10 cellular contexts compared by ENCODE assay signal in genomic region chr5:96220610-96221390, GRCh38.
A peak's percentile ranks its signal among the peaks of the same experiment; 100 is the strongest.
DNase-seq lines count a peak whose midpoint lies in the region; ATAC-seq, FAIRE-seq and TF ChIP-seq lines count a peak whose summit lies in the region.
"Had no signal": no experiment of that assay in that cellular context is flagged by ENCODE, and none has a peak within 500 bp of the region (broad histone marks: within the 10 kb centered on the region; RNA-seq: fewer than 3 reads in every experiment).

No MANE protein-coding gene starts in this region.

- no peak for TF ChIP-seq CTCF in fibroblast of pulmonary artery (IDR thresholded peaks at IDR 0.05; ENCODE audit: low read length, missing control alignments)
- TF ChIP-seq CTCF in neural progenitor cell (IDR thresholded peaks at IDR 0.05): no peak

- H3K4me2 ChIP-seq in neural progenitor cell: no peak overlapping the region

- H3K36me3 Mint-ChIP-seq in neural progenitor cell: no peaks in the 10 kb centered on the region

- H3K27me3 Mint-ChIP-seq in neural progenitor cell (ENCODE audit: insufficient read depth, low read depth): no peaks in the 10 kb centered on the region

- H3K27ac ChIP-seq in neural progenitor cell: no peak overlapping the region
- H3K27ac ChIP-seq: suprapubic skin had no signal

- no peak overlapping the region for H3K27ac Mint-ChIP-seq in neural progenitor cell

- H3F3A ChIP-seq in neural progenitor cell (ENCODE audit: low read depth): no peaks in the 10 kb centered on the region

- no peak overlapping the region for H2AFZ ChIP-seq in neural progenitor cell (replicated peaks)

- H3K9ac ChIP-seq in neural progenitor cell: no peak overlapping the region

- no peaks in the 10 kb centered on the region for H3K9me3 ChIP-seq in neural progenitor cell (ENCODE audit: low read depth)
- H3K9me3 ChIP-seq: suprapubic skin had no signal

- no peak overlapping the region for H3K4me3 Mint-ChIP-seq in neural progenitor cell

- no peaks in the 10 kb centered on the region for H3K79me2 ChIP-seq in neural progenitor cell (ENCODE audit: low read depth)

- FAIRE-seq in RCC 7860 (lab: Jason Lieb, UNC): peak; percentile 57

- H3K4me3 ChIP-seq in fibroblast of pulmonary artery (replicated peaks; ENCODE audit: low read depth, low read length): no peak overlapping the region
- no peak overlapping the region for H3K4me3 ChIP-seq in neural progenitor cell
- H3K4me3 ChIP-seq: suprapubic skin had no signal

- no peaks in the 10 kb centered on the region for H3K4me1 ChIP-seq in neural progenitor cell
- H3K4me1 ChIP-seq: suprapubic skin had no signal

- peak; percentile 90 for DNase-seq in ELR (ENCODE audit: low read depth)
- DNase-seq in RCC 7860 (ENCODE audit: low spot score): peak; percentile 69
- peak; percentile 76 for DNase-seq in fibroblast of pulmonary artery (ENCODE audit: low read depth)
- no peak for DNase-seq in COR-L47 (lab: John Stamatoyannopoulos, UW)
- DNase-seq in NCI-H774 (lab: John Stamatoyannopoulos, UW): no peak
- no peak for DNase-seq in DMS 273 (lab: John Stamatoyannopoulos, UW; ENCODE audit: unreplicated experiment)
- DNase-seq in neural progenitor cell (ENCODE audit: low spot score): no peak
- DNase-seq: left colon had no signal

- H3K36me3 ChIP-seq in neural progenitor cell: no peaks in the 10 kb centered on the region
- H3K36me3 ChIP-seq: suprapubic skin had no signal

- peak; percentile 65 for ATAC-seq in GM21447 (IDR thresholded peaks at IDR 0.05; ENCODE audit: unreplicated experiment)
- ATAC-seq: left colon had no signal

- H3K27me3 ChIP-seq in neural progenitor cell: no peaks in the 10 kb centered on the region
- H3K27me3 ChIP-seq: suprapubic skin had no signal

- no peaks in the 10 kb centered on the region for H3K9me3 Mint-ChIP-seq in neural progenitor cell

- H4K20me1 ChIP-seq in neural progenitor cell (ENCODE audit: low read depth): no peaks in the 10 kb centered on the region

- peaks cover 7% of the 10 kb centered on the region for H3K4me1 Mint-ChIP-seq in neural progenitor cell

Comparison
In these comparisons a context has a peak if more than half of its experiments do, and no peak if none do; other contexts are left out.
1. DNase-seq: peak in ELR (single experiment), RCC 7860 (single experiment) and fibroblast of pulmonary artery (single experiment); none in COR-L47 (single experiment), NCI-H774 (single experiment), DMS 273 (single experiment) and neural progenitor cell (single experiment).